8 cellular contexts compared by ENCODE assay signal in the genomic region with DNA sequence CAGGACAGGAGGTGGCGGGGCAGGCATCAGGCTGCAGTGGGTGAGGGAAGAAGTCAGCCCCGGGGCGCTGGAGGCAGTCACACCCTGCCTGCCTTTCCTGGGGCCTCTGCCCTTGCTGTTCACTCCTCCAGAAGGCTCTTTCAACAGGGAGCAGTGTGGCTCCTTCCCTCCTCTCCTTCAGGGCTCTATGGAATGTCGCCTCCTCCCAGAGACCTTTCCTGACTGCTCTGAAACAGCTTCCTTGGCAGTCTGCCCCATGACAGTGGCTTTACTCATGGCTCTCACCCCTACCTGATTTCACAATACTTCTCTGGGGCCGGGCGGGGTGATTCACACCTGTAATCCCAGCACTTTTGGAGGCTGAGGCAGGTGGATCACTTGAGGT. TPM values are rescaled to one million over a fixed set of nuclear protein-coding genes. Genes with fewer than 3 reads are reported as not detected.
DNase-seq lines count a peak whose midpoint lies in the region; ATAC-seq and TF ChIP-seq lines count a peak whose summit lies in the region.

No MANE protein-coding gene starts in this region.

- DNase-seq in ELR (ENCODE audit: low read depth) (peak; percentile 99), RWPE2 (ENCODE audit: low spot score) (peak; percentile 98), choroid plexus epithelial cell (ENCODE audit: low read depth) (peak; percentile 64), tibial nerve (ENCODE audit: low spot score in 2 of 2) (no peak), NCI-H187 treated with DMSO at 0.1 percent for 48 hours (lab: John Stamatoyannopoulos, UW) (no peak), NCI-H1694 (lab: John Stamatoyannopoulos, UW) (no peak)
- no peak for DNase-seq in natural killer cell treated with Interleukin-12 subunit alpha and Interleukin-12 subunit beta and Interleukin-15 and Interleukin-18, amount 100 ng/mL, for 72 hours (ENCODE audit: low spot score)

- H3K4me3 Mint-ChIP-seq in natural killer cell treated with Interleukin-12 subunit alpha and Interleukin-12 subunit beta and Interleukin-15 and Interleukin-18, amount 100 ng/mL, for 72 hours, result peak overlapping the region; percentile 70

- H3K27ac Mint-ChIP-seq in natural killer cell treated with Interleukin-12 subunit alpha and Interleukin-12 subunit beta and Interleukin-15 and Interleukin-18, amount 100 ng/mL, for 72 hours, result peak overlapping the region; percentile 95 to 99

- H3K9me3 Mint-ChIP-seq in natural killer cell treated with Interleukin-12 subunit alpha and Interleukin-12 subunit beta and Interleukin-15 and Interleukin-18, amount 100 ng/mL, for 72 hours, result no peaks in the 10 kb centered on the region

- no peaks in the 10 kb centered on the region for H3K27me3 ChIP-seq in RWPE2 (ENCODE audit: insufficient read depth, poor library complexity, severe bottlenecking)
- no peaks in the 10 kb centered on the region for H3K27me3 ChIP-seq in tibial nerve

- H3K9me3 ChIP-seq in RWPE2 (ENCODE audit: severe bottlenecking) (no peaks in the 10 kb centered on the region), tibial nerve (no peaks in the 10 kb centered on the region)

- peaks cover 5% of the 10 kb centered on the region for H3K36me3 Mint-ChIP-seq in natural killer cell treated with Interleukin-12 subunit alpha and Interleukin-12 subunit beta and Interleukin-15 and Interleukin-18, amount 100 ng/mL, for 72 hours

- no peak for TF ChIP-seq EP300 in tibial nerve (IDR thresholded peaks at IDR 0.05)

- 80 to 83% methylated on average over 6 of the region's 6 CpGs for WGBS in tibial nerve, 2 donors

- H3K4me1 ChIP-seq in RWPE2 (ENCODE audit: insufficient read depth, poor library complexity, severe bottlenecking), result peaks cover 42% of the 10 kb centered on the region
- peaks cover 0 to 41% (median 16%) of the 10 kb centered on the region in 4 donors for H3K4me1 ChIP-seq in tibial nerve

- no peak overlapping the region for H3K4me3 ChIP-seq in RWPE2 (ENCODE audit: severe bottlenecking)
- no peak overlapping the region for H3K4me3 ChIP-seq in choroid plexus epithelial cell (ENCODE audit: low read depth, low read length)
- H3K4me3 ChIP-seq in tibial nerve, result no peak overlapping the region

- ATAC-seq in RWPE2 (ENCODE audit: low read depth), result peak; percentile 81
- no peak for ATAC-seq in natural killer cell treated with Interleukin-12 subunit alpha and Interleukin-12 subunit beta and Interleukin-15 and Interleukin-18, amount 100 ng/mL, for 72 hours
- no peak for ATAC-seq in HG03571 (IDR thresholded peaks at IDR 0.05; ENCODE audit: unreplicated experiment)

- peaks cover 9% of the 10 kb centered on the region for H3K36me3 ChIP-seq in RWPE2 (ENCODE audit: low read depth)
- H3K36me3 ChIP-seq in tibial nerve, result peaks cover 0 to 3% (median 0%) of the 10 kb centered on the region in 3 donors

- peaks cover 81% of the 10 kb centered on the region in 2 donors for H3K4me1 Mint-ChIP-seq in natural killer cell treated with Interleukin-12 subunit alpha and Interleukin-12 subunit beta and Interleukin-15 and Interleukin-18, amount 100 ng/mL, for 72 hours (ENCODE audit: low read depth in 2 of 2)

- H3K27ac ChIP-seq in RWPE2 (ENCODE audit: poor library complexity, severe bottlenecking) (peak overlapping the region; percentile 75), tibial nerve (peak overlapping the region in 1 of 4 donors; percentile 64)

- no peaks in the 10 kb centered on the region for H3K27me3 Mint-ChIP-seq in natural killer cell treated with Interleukin-12 subunit alpha and Interleukin-12 subunit beta and Interleukin-15 and Interleukin-18, amount 100 ng/mL, for 72 hours

- no peak for TF ChIP-seq POLR2A in tibial nerve (IDR thresholded peaks at IDR 0.05)

- TF ChIP-seq CTCF in RWPE2 (IDR thresholded peaks at IDR 0.05; ENCODE audit: poor library complexity, severe bottlenecking) (peak; percentile 21), choroid plexus epithelial cell (conservative IDR thresholded peaks at IDR 0.05; ENCODE audit: low read depth, low read length) (no peak), tibial nerve (IDR thresholded peaks at IDR 0.05) (no peak)

RNA-seq across cellular contexts. Expression of gene RHOF, which starts 7.1 kb away (rescaled TPM):
- total RNA-seq in natural killer cell treated with Interleukin-12 subunit alpha and Interleukin-12 subunit beta and Interleukin-15 and Interleukin-18, amount 100 ng/mL, for 72 hours, result 10 to 100 TPM; 76.1 to 78.0 TPM
- 10 to 100 TPM; 14.1 to 24.3 (median 18.1) TPM for total RNA-seq in tibial nerve

RNA-seq across cellular contexts. Expression of gene SETD1B, which starts 17.4 kb away (rescaled TPM):
- total RNA-seq in natural killer cell treated with Interleukin-12 subunit alpha and Interleukin-12 subunit beta and Interleukin-15 and Interleukin-18, amount 100 ng/mL, for 72 hours, result 10 to 100 TPM; 27.1 to 40.8 TPM
- total RNA-seq in tibial nerve, result 10 to 100 TPM in 3 of 4 donors, 1 to 10 TPM in 1; 9.4 to 18.3 (median 12.2) TPM

Comparison
In these comparisons a context has a peak if more than half of its experiments do, and no peak if none do; other contexts are left out.
1. DNase-seq: peak in ELR (single experiment), RWPE2 (single experiment) and choroid plexus epithelial cell (single experiment); none in natural killer cell treated with Interleukin-12 subunit alpha and Interleukin-12 subunit beta and Interleukin-15 and Interleukin-18, amount 100 ng/mL, for 72 hours (single experiment), tibial nerve (0 of 2), NCI-H187 treated with DMSO at 0.1 percent for 48 hours (single experiment) and NCI-H1694 (single experiment).